Comparison of ENCODE assay signal across 15 cellular contexts in the genomic region with DNA sequence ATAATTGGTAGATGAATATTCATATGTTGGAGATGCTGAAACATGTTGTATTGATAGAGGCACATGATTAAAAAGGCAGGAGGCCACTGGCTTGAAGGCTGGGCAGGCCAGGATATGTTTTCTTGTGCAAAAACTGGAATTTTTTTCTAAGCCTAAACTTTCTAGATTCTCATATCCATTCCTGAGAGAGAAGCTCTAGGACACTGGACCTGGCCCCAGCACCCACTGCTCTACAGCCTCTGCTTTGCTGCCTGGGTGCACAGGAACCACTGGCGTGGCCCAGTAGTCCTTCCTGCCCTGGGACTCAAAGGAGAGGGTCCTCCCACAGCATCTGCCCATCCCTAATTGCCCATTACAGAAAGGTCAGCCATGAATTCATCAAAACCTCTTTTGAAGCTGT. TPM values are rescaled to one million over a fixed set of nuclear protein-coding genes. Genes with fewer than 3 reads are reported as not detected.
DNase-seq lines count a peak whose midpoint lies in the region; ATAC-seq and TF ChIP-seq lines count a peak whose summit lies in the region.
"Had no signal": no experiment of that assay in that cellular context is flagged by ENCODE, and none has a peak within 500 bp of the region (broad histone marks: within the 10 kb centered on the region; RNA-seq: fewer than 3 reads in every experiment).

No MANE protein-coding gene starts in this region.

- no peak overlapping the region for H3K4me3 Mint-ChIP-seq in neural crest cell

- peak; percentile 32 for DNase-seq in activated CD8-positive, alpha-beta memory T cell treated with anti-CD3 and anti-CD28 coated beads, Interleukin-2, amount 50 U/mL, for 48 hours
- no peak for DNase-seq in activated CD8-positive, alpha-beta memory T cell treated with anti-CD3 and anti-CD28 coated beads, Interleukin-2, amount 50 U/mL, for 4 hours
- no peak for DNase-seq in neural crest cell (ENCODE audit: low read depth, low spot score)
- DNase-seq in DMS79 treated with DMSO at 0.1 percent for 48 hours (lab: John Stamatoyannopoulos, UW): no peak
- no peak for DNase-seq in Peyer's patch
- DNase-seq in GDM1 (lab: John Stamatoyannopoulos, UW): no peak
- DNase-seq: DMS153, KG1, NCI-H1048, NCI-H2107, NCI-H748 treated with DMSO at 0.1 percent for 48 hours had no signal

- no peaks in the 10 kb centered on the region for H3K27me3 Mint-ChIP-seq in neural crest cell (ENCODE audit: low read depth)

- TF ChIP-seq CTCF in neural crest cell (conservative IDR thresholded peaks at IDR 0.05) (no peak), Peyer's patch (IDR thresholded peaks at IDR 0.05) (no peak)

- no peak for ATAC-seq in HG02981 (IDR thresholded peaks at IDR 0.05; ENCODE audit: unreplicated experiment)
- ATAC-seq: Right ventricle myocardium inferior had no signal

- TF ChIP-seq POLR2A in Peyer's patch (IDR thresholded peaks at IDR 0.05): no peak

- H3K27ac ChIP-seq in ectodermal cell (ENCODE audit: insufficient read depth, low read depth, low read length, poor library complexity, severe bottlenecking): peak overlapping the region; percentile 11
- H3K27ac ChIP-seq in Peyer's patch: no peak overlapping the region
- H3K27ac ChIP-seq: HL-60 had no signal

- 73 to 87% methylated on average over 1 of the region's 1 CpG for WGBS in ectodermal cell, 2 experiments

- H3K9me3 ChIP-seq in ectodermal cell (ENCODE audit: control insufficient read depth, low read length) (no peaks in the 10 kb centered on the region), Peyer's patch (no peaks in the 10 kb centered on the region)

- H3K27me3 ChIP-seq in ectodermal cell (ENCODE audit: control insufficient read depth, insufficient read depth, low read length, poor library complexity, severe bottlenecking) (no peaks in the 10 kb centered on the region), Peyer's patch (no peaks in the 10 kb centered on the region)

- H3K4me1 Mint-ChIP-seq in neural crest cell: peaks cover 22% of the 10 kb centered on the region

- peaks cover 5% of the 10 kb centered on the region for H3K36me3 Mint-ChIP-seq in neural crest cell (ENCODE audit: low read depth)

- no peaks in the 10 kb centered on the region for H3K36me3 ChIP-seq in ectodermal cell (ENCODE audit: control insufficient read depth, insufficient read depth, low read length)
- no peaks in the 10 kb centered on the region for H3K36me3 ChIP-seq in Peyer's patch

- peaks cover 8% of the 10 kb centered on the region for H3K9me3 Mint-ChIP-seq in neural crest cell

- H3K4me1 ChIP-seq in ectodermal cell (ENCODE audit: control insufficient read depth, insufficient read depth, low read length): peaks cover 11% of the 10 kb centered on the region
- H3K4me1 ChIP-seq in Peyer's patch: no peaks in the 10 kb centered on the region

- no peak overlapping the region for H3K4me3 ChIP-seq in ectodermal cell (ENCODE audit: insufficient read depth, low read depth, low read length)
- H3K4me3 ChIP-seq in Peyer's patch: no peak overlapping the region

- H3K27ac Mint-ChIP-seq in neural crest cell (ENCODE audit: unreplicated experiment): peak overlapping the region; percentile 94

RNA-seq across cellular contexts. Expression of a gene that starts 58.1 kb away (rescaled TPM):
- polyA plus RNA-seq in ectodermal cell (2013, experiment 1 of 4): 105 TPM
- 125 TPM for polyA plus RNA-seq in ectodermal cell (2013, experiment 2 of 4)
- polyA plus RNA-seq in ectodermal cell (2013, experiment 3 of 4): 78.6 TPM
- polyA plus RNA-seq in ectodermal cell (2013, experiment 4 of 4): 86.9 TPM
- 150 and 162 TPM in 2 replicates for total RNA-seq in neural crest cell
- total RNA-seq in Peyer's patch: 100 to 1,000 TPM in 3 of 4 donors, 10 to 100 TPM in 1; 99.0 to 170 (median 119) TPM
